ENCODE assay signal across 21 cellular contexts in the genomic region with DNA sequence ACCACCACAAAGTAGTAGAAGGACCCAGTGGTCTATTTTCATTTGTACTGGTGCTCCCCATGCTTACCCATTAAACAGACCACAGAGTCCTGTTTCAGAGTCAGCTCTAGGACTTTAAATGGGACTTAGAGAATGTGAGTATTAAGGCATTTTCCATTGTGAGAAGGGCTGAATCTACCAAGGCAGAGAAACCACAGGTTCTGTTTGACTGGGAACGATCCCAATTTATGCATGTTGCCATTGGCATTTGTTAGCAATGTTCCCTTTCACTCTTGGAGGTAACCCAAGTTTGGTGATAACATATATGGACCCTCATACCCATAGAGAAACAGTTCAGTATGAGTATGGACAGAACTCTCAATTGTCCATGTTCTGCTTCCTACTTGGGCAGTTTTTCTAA.
"Had no signal": no experiment of that assay in that cellular context is flagged by ENCODE, and none has a peak within 500 bp of the region (broad histone marks: within the 10 kb centered on the region; RNA-seq: fewer than 3 reads in every experiment).

No MANE protein-coding gene starts in this region.

- ATAC-seq: activated naive CD8-positive, alpha-beta T cell treated with anti-CD3 and anti-CD28 coated beads, Interleukin-2, amount 50 U/mL, for 24 hours; gastroesophageal sphincter; mucosa of descending colon; stimulated activated naive B cell treated with anti-CD40 and anti-IgM and Interleukin-4, amounts not matched to agents 10 μg/mL and 1 μg/mL and 100 μg/mL, for 72 hours; upper lobe of right lung had no signal

- H3K36me3 ChIP-seq: ascending aorta, gastroesophageal sphincter, ovary, sigmoid colon, upper lobe of right lung, WERI-Rb-1 had no signal

- H3K27me3 ChIP-seq: ascending aorta, gastroesophageal sphincter, ovary, sigmoid colon, upper lobe of right lung had no signal

- DNase-seq: activated CD4-positive, alpha-beta T cell treated with anti-CD3 and anti-CD28 coated beads for 1 hour; activated CD8-positive, alpha-beta memory T cell treated with anti-CD3 and anti-CD28 coated beads for 24 hours; activated CD8-positive, alpha-beta memory T cell treated with anti-CD3 and anti-CD28 coated beads, Interleukin-2, amount 50 U/mL, for 48 hours; activated effector memory CD4-positive, alpha-beta T cell treated with Interleukin-2 at 50 U/mL for 16 hours; activated naive CD4-positive, alpha-beta T cell treated with anti-CD3 and anti-CD28 coated beads, Interleukin-2, amount 10 ng/mL, durations not matched to agents 7 days and 5 days; activated naive CD8-positive, alpha-beta T cell treated with anti-CD3 and anti-CD28 coated beads, Interleukin-2, amount 50 U/mL, for 24 hours; activated T-cell treated with anti-CD3 and anti-CD28 coated beads, Interleukin-2, amount 50 U/mL, for 48 hours; caudate nucleus; immature natural killer cell; mesenchymal stem cell; mucosa of descending colon; naive B cell; ovary; sigmoid colon; stimulated activated naive B cell treated with anti-CD40 and anti-IgM and Interleukin-4, amounts not matched to agents 10 μg/mL and 1 μg/mL and 100 μg/mL, for 72 hours; SW 1271; T-helper 2 cell; upper lobe of right lung; WERI-Rb-1 had no signal

- H3K27ac ChIP-seq: ascending aorta, gastroesophageal sphincter, ovary, sigmoid colon, upper lobe of right lung, WERI-Rb-1 had no signal

- H3K4me1 ChIP-seq: upper lobe of right lung had no signal

- H3K9me3 ChIP-seq: ascending aorta, gastroesophageal sphincter, mucosa of descending colon, ovary, sigmoid colon, upper lobe of right lung had no signal

- H3K4me3 ChIP-seq: ascending aorta, gastroesophageal sphincter, mucosa of descending colon, ovary, sigmoid colon, upper lobe of right lung had no signal
